17 cellular contexts compared by ENCODE assay signal in genomic region chr21:38315155-38315554, GRCh38. TPM values are rescaled to one million over a fixed set of nuclear protein-coding genes. Genes with fewer than 3 reads are reported as not detected.
A peak's percentile ranks its signal among the peaks of the same experiment; 100 is the strongest.
DNase-seq lines count a peak whose midpoint lies in the region; TF ChIP-seq lines count a peak whose summit lies in the region.
"Had no signal": no experiment of that assay in that cellular context is flagged by ENCODE, and none has a peak within 500 bp of the region (broad histone marks: within the 10 kb centered on the region; RNA-seq: fewer than 3 reads in every experiment).

No MANE protein-coding gene starts in this region.

- H3K4me2 ChIP-seq in BLaER1: peak overlapping the region; percentile 75

- no peaks in the 10 kb centered on the region for H4K20me1 ChIP-seq in BLaER1

- H3K27me3 Mint-ChIP-seq in mesothelial cell of epicardium (ENCODE audit: low read depth): no peaks in the 10 kb centered on the region

- DNase-seq in astrocyte of the spinal cord (ENCODE audit: low read depth, low spot score) (peak; percentile 58), kidney glomerular epithelial cell (lab: John Stamatoyannopoulos, UW) (peak; percentile 50), renal cortical epithelial cell (ENCODE audit: low read depth) (peak; percentile 97), NCI-H2196 (lab: John Stamatoyannopoulos, UW; ENCODE audit: unreplicated experiment) (no peak), mesothelial cell of epicardium (ENCODE audit: low spot score in 2 of 2, unreplicated experiment in 2 of 2) (no peak), hepatic stellate cell (ENCODE audit: low spot score) (no peak)
- DNase-seq in stimulated activated CD4-positive, alpha-beta T cell treated with anti-CD3 and anti-CD28 coated beads, Interleukin-2, amount 100 ng/mL, for 24 hours: no peak
- DNase-seq: Caco-2, H7, KG1, MG63, NCI-H1105, NCI-H187 treated with DMSO at 0.1 percent for 48 hours, NCI-H82, Right ventricle myocardium superior had no signal

- H3K36me3 Mint-ChIP-seq in mesothelial cell of epicardium: no peaks in the 10 kb centered on the region

- H3K9me3 ChIP-seq in BLaER1: peaks cover 7% of the 10 kb centered on the region
- H3K9me3 ChIP-seq: MG63 had no signal

- no peaks in the 10 kb centered on the region for H3K9me3 Mint-ChIP-seq in mesothelial cell of epicardium

- peak overlapping the region; percentile 5; the same call in 1 of the 2 replicates for H3K9ac ChIP-seq in BLaER1

- no peak overlapping the region for H3K4me3 Mint-ChIP-seq in mesothelial cell of epicardium

- peaks cover 3% of the 10 kb centered on the region for H3K4me1 Mint-ChIP-seq in mesothelial cell of epicardium

- H3K27ac ChIP-seq in BLaER1: peak overlapping the region; percentile 71

- H3K27me3 ChIP-seq in BLaER1: no peaks in the 10 kb centered on the region
- H3K27me3 ChIP-seq: MG63 had no signal

- peaks cover 61% of the 10 kb centered on the region for H3K4me1 ChIP-seq in BLaER1
- H3K4me1 ChIP-seq: Caco-2 had no signal

- no peaks in the 10 kb centered on the region for H3K36me3 ChIP-seq in BLaER1
- H3K36me3 ChIP-seq: MG63 had no signal

- TF ChIP-seq CTCF in astrocyte of the spinal cord (IDR thresholded peaks at IDR 0.05; ENCODE audit: low read depth, low read length): no peak
- TF ChIP-seq CTCF in mesothelial cell of epicardium (IDR thresholded peaks at IDR 0.05; ENCODE audit: unreplicated experiment): no peak

- in situ Hi-C loops in astrocyte of the spinal cord (cut with HindIII; ENCODE audit: low sequenced_read_pairs): no loop called here

- H3K4me3 ChIP-seq in BLaER1 (no peak overlapping the region), astrocyte of the spinal cord (ENCODE audit: low read depth, low read length) (no peak overlapping the region)
- H3K4me3 ChIP-seq: MG63 had no signal

- no peak overlapping the region for H3K27ac Mint-ChIP-seq in mesothelial cell of epicardium

RNA-seq across cellular contexts. Expression of gene KCNJ15, which starts 58.4 kb away (rescaled TPM):
- total RNA-seq in renal cortical epithelial cell: 172 and 319 TPM in 2 replicates
- total RNA-seq in mesothelial cell of epicardium: 0.70 to 1.9 TPM (median 1.1 TPM) in 3 replicates
- total RNA-seq: Caco-2, H7, NCI-H460 had no signal

Comparison
In these comparisons a context has a peak if more than half of its experiments do, and no peak if none do; other contexts are left out.
1. DNase-seq: peak in astrocyte of the spinal cord (single experiment), kidney glomerular epithelial cell (single experiment) and renal cortical epithelial cell (single experiment); none in NCI-H2196 (single experiment), stimulated activated CD4-positive, alpha-beta T cell treated with anti-CD3 and anti-CD28 coated beads, Interleukin-2, amount 100 ng/mL, for 24 hours (0 of 2), mesothelial cell of epicardium (0 of 2) and hepatic stellate cell (single experiment).
2. RNA of gene KCNJ15, which starts 58.4 kb away (total RNA-seq): 172 to 319 TPM in renal cortical epithelial cell; 0.70 to 1.9 TPM in mesothelial cell of epicardium; every median in the first group is over 10 times any median in the second.